In the genomic region with DNA sequence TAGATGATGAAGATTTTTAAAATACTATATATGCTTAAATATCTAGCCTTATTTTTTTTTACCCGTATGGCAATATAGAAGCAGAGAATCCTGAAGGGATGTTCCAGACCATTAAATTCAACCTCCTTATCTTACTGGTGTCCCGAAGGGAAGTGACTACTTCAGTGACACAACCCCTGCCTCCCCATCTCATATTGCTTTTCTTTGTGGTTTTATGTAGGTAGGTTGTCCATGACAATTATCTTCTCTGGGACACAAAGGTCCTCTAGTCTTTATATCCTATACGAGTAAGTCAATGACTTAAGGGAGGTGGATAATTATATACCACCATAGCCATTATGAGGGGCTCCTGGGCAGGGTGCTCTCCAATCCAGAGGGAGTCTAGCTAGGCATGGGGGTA, we compare ENCODE assay signal across 18 cellular contexts. TPM values are rescaled to one million over a fixed set of nuclear protein-coding genes. Genes with fewer than 3 reads are reported as not detected.
DNase-seq lines count a peak whose midpoint lies in the region; ATAC-seq and TF ChIP-seq lines count a peak whose summit lies in the region.
"Had no signal": no experiment of that assay in that cellular context is flagged by ENCODE, and none has a peak within 500 bp of the region (broad histone marks: within the 10 kb centered on the region; RNA-seq: fewer than 3 reads in every experiment).

No MANE protein-coding gene starts in this region.

- CTCF ChIA-PET in activated B cell treated with CpG ODN at 0.5 μM for 24 hours (lab: Charles Lee): no interaction called here
- CTCF ChIA-PET in activated CD4-positive, alpha-beta T cell treated with anti-CD3 and anti-CD28 coated beads for 36 hours (lab: Charles Lee): interaction anchor here (1.3 kb wide), 1 partner anchor 13 kb away, joined by 3 read pairs; no protein-coding TSS in a partner anchor

- no peaks in the 10 kb centered on the region for H3K4me1 Mint-ChIP-seq in activated B cell treated with CpG ODN at 0.5 μM for 24 hours
- peaks cover 42% of the 10 kb centered on the region for H3K4me1 Mint-ChIP-seq in activated CD4-positive, alpha-beta T cell treated with anti-CD3 and anti-CD28 coated beads for 36 hours

- DNase-seq in A172 (ENCODE audit: low spot score): peak; percentile 15
- DNase-seq in OCI-M1 (lab: John Stamatoyannopoulos, UW): peak; percentile 83
- DNase-seq in activated B cell treated with CpG ODN at 0.5 μM for 24 hours: no peak
- peak; percentile 7 for DNase-seq in kidney glomerular epithelial cell (lab: John Stamatoyannopoulos, UW)
- no peak for DNase-seq in HPDE6-E6E7 (ENCODE audit: extremely low spot score)
- no peak for DNase-seq in omental fat pad (ENCODE audit: low spot score)
- no peak for DNase-seq in cerebellar cortex (ENCODE audit: low spot score)
- DNase-seq in activated CD4-positive, alpha-beta T cell treated with anti-CD3 and anti-CD28 coated beads for 36 hours: no peak
- DNase-seq: CD8-positive, alpha-beta memory T cell; Karpas-422; NCI-H1436; NCI-H1930; NCI-H226; NCI-H524 treated with DMSO at 0.1 percent for 48 hours; PC-3; SIG-M5 had no signal

- intact Hi-C loops in activated B cell treated with CpG ODN at 0.5 μM for 24 hours (cut with micrococcal nuclease): no loop called here
- intact Hi-C loops in activated CD4-positive, alpha-beta T cell treated with anti-CD3 and anti-CD28 coated beads for 36 hours (cut with DNase I, micrococcal nuclease): no loop called here

- ATAC-seq in activated B cell treated with CpG ODN at 0.5 μM for 24 hours (ENCODE audit: low read depth): no peak
- ATAC-seq in omental fat pad (ENCODE audit: low FRiP score): no peak
- no peak for ATAC-seq in activated CD4-positive, alpha-beta T cell treated with anti-CD3 and anti-CD28 coated beads for 36 hours
- ATAC-seq: PC-3 had no signal

- TF ChIP-seq CTCF in activated B cell treated with CpG ODN at 0.5 μM for 24 hours (IDR thresholded peaks at IDR 0.05): no peak
- TF ChIP-seq CTCF in omental fat pad (IDR thresholded peaks at IDR 0.05): no peak

- POLR2A ChIA-PET in activated B cell treated with CpG ODN at 0.5 μM for 24 hours (lab: Charles Lee): no interaction called here
- POLR2A ChIA-PET in activated CD4-positive, alpha-beta T cell treated with anti-CD3 and anti-CD28 coated beads for 36 hours (lab: Charles Lee): no interaction called here

- peaks cover 91% of the 10 kb centered on the region for H3K36me3 Mint-ChIP-seq in activated B cell treated with CpG ODN at 0.5 μM for 24 hours (ENCODE audit: low read depth)
- H3K36me3 Mint-ChIP-seq in activated CD4-positive, alpha-beta T cell treated with anti-CD3 and anti-CD28 coated beads for 36 hours (ENCODE audit: low read depth): peaks cover 66% of the 10 kb centered on the region

- no peaks in the 10 kb centered on the region for H3K27me3 Mint-ChIP-seq in activated B cell treated with CpG ODN at 0.5 μM for 24 hours
- H3K27me3 Mint-ChIP-seq in activated CD4-positive, alpha-beta T cell treated with anti-CD3 and anti-CD28 coated beads for 36 hours: no peaks in the 10 kb centered on the region
- H3K27me3 Mint-ChIP-seq: CD8-positive, alpha-beta memory T cell had no signal

- H3K27ac Mint-ChIP-seq in activated B cell treated with CpG ODN at 0.5 μM for 24 hours: peak overlapping the region; percentile 30
- no peak overlapping the region for H3K27ac Mint-ChIP-seq in activated CD4-positive, alpha-beta T cell treated with anti-CD3 and anti-CD28 coated beads for 36 hours

- no peaks in the 10 kb centered on the region for H3K9me3 Mint-ChIP-seq in activated B cell treated with CpG ODN at 0.5 μM for 24 hours
- H3K9me3 Mint-ChIP-seq in activated CD4-positive, alpha-beta T cell treated with anti-CD3 and anti-CD28 coated beads for 36 hours (ENCODE audit: low read depth): no peaks in the 10 kb centered on the region
- H3K9me3 Mint-ChIP-seq: CD8-positive, alpha-beta memory T cell had no signal

- no peak overlapping the region for H3K4me3 Mint-ChIP-seq in activated B cell treated with CpG ODN at 0.5 μM for 24 hours
- H3K4me3 Mint-ChIP-seq in activated CD4-positive, alpha-beta T cell treated with anti-CD3 and anti-CD28 coated beads for 36 hours: no peak overlapping the region
- H3K4me3 Mint-ChIP-seq: CD8-positive, alpha-beta memory T cell had no signal

RNA-seq across cellular contexts. Expression of a gene that starts 57.4 kb away (rescaled TPM):
- not detected in 2 replicates for total RNA-seq in A172 (2014; rRNA removed; shearing (Covaris generic))
- not detected in 2 replicates for total RNA-seq in activated B cell treated with CpG ODN at 0.5 μM for 24 hours
- total RNA-seq in omental fat pad: under 1 TPM in 3 of 4 donors, not detected in 1; 0.12 to 0.37 (median 0.13) TPM
- under 1 TPM; 0.05 to 0.16 TPM for total RNA-seq in activated CD4-positive, alpha-beta T cell treated with anti-CD3 and anti-CD28 coated beads for 36 hours
- total RNA-seq: CD8-positive, alpha-beta memory T cell; H4; MCF 10A; PC-3 had no signal

Comparison
In these comparisons a context has a peak if more than half of its experiments do, and no peak if none do; other contexts are left out.
1. DNase-seq: peak in A172 (single experiment), OCI-M1 (single experiment) and kidney glomerular epithelial cell (single experiment); none in activated B cell treated with CpG ODN at 0.5 μM for 24 hours (single experiment), HPDE6-E6E7 (single experiment), omental fat pad (single experiment), cerebellar cortex (single experiment) and activated CD4-positive, alpha-beta T cell treated with anti-CD3 and anti-CD28 coated beads for 36 hours (single experiment).